Comparison of ENCODE assay signal across 1 cellular context in genomic region chr2:160994141-160995002, GRCh38.
A peak's percentile ranks its signal among the peaks of the same experiment; 100 is the strongest.
TF ChIP-seq lines count a peak whose summit lies in the region.

No MANE protein-coding gene starts in this region.

TF ChIP-seq in HepG2, 621 proteins besides CTCF, POLR2A, EP300 and RAD21 (continued from another document):
- TF ChIP-seq ISL2 (CRISPR knock-in tag; IDR thresholded peaks at IDR 0.05) (peak; percentile 12; the same call in 1 of the 2 replicates), ZNF841 (CRISPR knock-in tag; IDR thresholded peaks at IDR 0.05; ENCODE audit: borderline replicate concordance) (no peak), THAP11 (CRISPR knock-in tag; IDR thresholded peaks at IDR 0.05) (peak; percentile 48; the same call in 1 of the 2 replicates), MEIS1 (CRISPR knock-in tag; IDR thresholded peaks at IDR 0.05; ENCODE audit: borderline replicate concordance) (peak; percentile 43; the same call in 1 of the 2 replicates), MAFK (conservative IDR thresholded peaks at IDR 0.05 in 1 of 2, IDR thresholded peaks at IDR 0.05 in 1 of 2; ENCODE audit: low read length in 2 of 2) (peak; percentile 65 to 68), ATF2 (CRISPR knock-in tag; IDR thresholded peaks at IDR 0.05) (0 out of 2 replicates have a peak, but pooled peaks have one; percentile 30), CENPX (CRISPR knock-in tag; IDR thresholded peaks at IDR 0.05) (no peak), NCOA2 (CRISPR knock-in tag; IDR thresholded peaks at IDR 0.05) (peak; percentile 25; the same call in 1 of the 2 replicates), TOPORS (CRISPR knock-in tag; IDR thresholded peaks at IDR 0.05) (no peak), ZNF616 (CRISPR knock-in tag; IDR thresholded peaks at IDR 0.05; ENCODE audit: low read depth) (no peak), STAG1 (CRISPR knock-in tag; IDR thresholded peaks at IDR 0.05) (peak; percentile 95), ZNF510 (CRISPR knock-in tag; IDR thresholded peaks at IDR 0.05; ENCODE audit: low read depth) (0 out of 2 replicates have a peak, but pooled peaks have one; percentile 36), ZNF12 (CRISPR knock-in tag; IDR thresholded peaks at IDR 0.05) (0 out of 2 replicates have a peak, but pooled peaks have one; percentile 64), ETV5 (CRISPR knock-in tag; IDR thresholded peaks at IDR 0.05; ENCODE audit: borderline replicate concordance) (0 out of 2 replicates have a peak, but pooled peaks have one; percentile 22), CREB1 (IDR thresholded peaks at IDR 0.05) (peak; percentile 49; the same call in 1 of the 2 replicates), CREB1 (CRISPR knock-in tag; IDR thresholded peaks at IDR 0.05) (no peak), ZFP90 (CRISPR knock-in tag; IDR thresholded peaks at IDR 0.05; ENCODE audit: borderline replicate concordance) (0 out of 2 replicates have a peak, but pooled peaks have one; percentile 55), ZGPAT (CRISPR knock-in tag; IDR thresholded peaks at IDR 0.05) (0 out of 2 replicates have a peak, but pooled peaks have one; percentile 17), ZBTB2 (CRISPR knock-in tag; IDR thresholded peaks at IDR 0.05; ENCODE audit: low read depth) (no peak), HMGXB4 (CRISPR knock-in tag; IDR thresholded peaks at IDR 0.05; ENCODE audit: borderline replicate concordance in 1 of 2, low read depth in 1 of 2) (peak in 1 of 2 experiments; percentile 58; a peak in 2 of 4 replicates), ELF1 (CRISPR knock-in tag; IDR thresholded peaks at IDR 0.05) (0 out of 2 replicates have a peak, but pooled peaks have one; percentile 36), ZNF691 (CRISPR knock-in tag; IDR thresholded peaks at IDR 0.05; ENCODE audit: borderline replicate concordance, low read depth) (peak; percentile 34; the same call in 1 of the 2 replicates), ZNF580 (CRISPR knock-in tag; IDR thresholded peaks at IDR 0.05; ENCODE audit: borderline replicate concordance, low read depth) (no peak), FOXK1 (CRISPR knock-in tag; IDR thresholded peaks at IDR 0.05; ENCODE audit: borderline replicate concordance, low read depth) (0 out of 2 replicates have a peak, but pooled peaks have one; percentile 37), HIC2 (CRISPR knock-in tag; IDR thresholded peaks at IDR 0.05; ENCODE audit: low read depth) (no peak), KLF16 (CRISPR knock-in tag; IDR thresholded peaks at IDR 0.05) (peak in 1 of 2 experiments; percentile 61; a peak in 2 of 4 replicates), ELF3 (CRISPR knock-in tag; IDR thresholded peaks at IDR 0.05) (peak; percentile 40; the same call in 1 of the 2 replicates), MTA1 (CRISPR knock-in tag; IDR thresholded peaks at IDR 0.05; ENCODE audit: borderline replicate concordance) (no peak), MLLT10 (CRISPR knock-in tag; IDR thresholded peaks at IDR 0.05) (no peak), ARID3A (IDR thresholded peaks at IDR 0.05; ENCODE audit: low read depth, low read length) (peak; percentile 59), TFE3 (CRISPR knock-in tag; IDR thresholded peaks at IDR 0.05) (peak; percentile 44; the same call in 1 of the 2 replicates), SMC3 (IDR thresholded peaks at IDR 0.05; ENCODE audit: low read length) (peak; percentile 82), MAFF (IDR thresholded peaks at IDR 0.05; ENCODE audit: low read depth, low read length) (peak; percentile 64), XRCC5 (optimal IDR thresholded peaks at IDR 0.05; ENCODE audit: low read length) (peak; percentile 35), NR2C2 (CRISPR knock-in tag; IDR thresholded peaks at IDR 0.05; ENCODE audit: borderline replicate concordance) (peak; percentile 38; the same call in 1 of the 2 replicates), ZZZ3 (CRISPR knock-in tag; IDR thresholded peaks at IDR 0.05; ENCODE audit: borderline replicate concordance) (no peak), GABPB1 (CRISPR knock-in tag; IDR thresholded peaks at IDR 0.05) (peak; percentile 15; the same call in 1 of the 2 replicates), SP140L (CRISPR knock-in tag; IDR thresholded peaks at IDR 0.05; ENCODE audit: borderline replicate concordance) (0 out of 2 replicates have a peak, but pooled peaks have one; percentile 48), AHDC1 (CRISPR knock-in tag; IDR thresholded peaks at IDR 0.05; ENCODE audit: borderline replicate concordance) (no peak)
